Comparison of ENCODE assay signal across 8 cellular contexts in the genomic region with DNA sequence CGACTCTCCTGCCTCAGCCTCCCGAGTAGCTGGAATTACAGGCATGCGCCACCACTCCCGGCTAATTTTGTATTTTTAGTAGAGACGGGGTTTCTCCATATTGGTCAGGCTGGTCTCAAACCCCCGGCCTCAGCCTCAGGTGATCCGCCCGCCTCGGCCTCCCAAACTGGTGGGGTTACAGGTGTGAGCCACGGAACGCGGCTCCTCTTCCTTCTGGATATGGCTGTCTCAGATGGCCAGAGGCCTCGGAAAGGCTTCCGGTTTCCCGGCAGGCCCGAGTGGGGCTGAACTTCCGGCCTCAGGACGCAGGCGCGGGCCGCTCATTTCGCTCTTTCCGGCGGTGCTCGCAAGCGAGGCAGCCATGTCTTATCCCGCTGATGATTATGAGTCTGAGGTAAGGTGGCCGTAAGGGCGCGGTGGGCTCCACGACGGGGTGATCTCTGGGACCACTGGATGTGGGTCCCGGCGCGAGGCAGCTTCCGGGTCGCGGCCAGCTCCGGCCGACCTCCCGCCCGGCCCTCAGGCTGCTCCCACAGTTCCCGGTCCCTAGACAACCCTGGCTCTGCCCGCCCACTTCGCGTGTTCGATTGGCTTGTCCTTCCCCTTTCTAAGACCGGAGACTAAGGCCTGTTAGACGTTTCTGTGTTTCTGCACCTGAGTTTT. TPM values are rescaled to one million over a fixed set of nuclear protein-coding genes. Genes with fewer than 3 reads are reported as not detected.
A peak's percentile ranks its signal among the peaks of the same experiment; 100 is the strongest.
DNase-seq lines count a peak whose midpoint lies in the region; TF ChIP-seq lines count a peak whose summit lies in the region.

Gene EIF3L, plus strand, starts transcription at position 331 of the 663 bp plus-strand sequence. Its CDS starts 31 bp downstream, at position 362.

- H3K4me1 ChIP-seq in CD8-positive, alpha-beta memory T cell (ENCODE audit: insufficient read depth, low read length) = peaks cover 40% of the 10 kb centered on the region
- no peaks in the 10 kb centered on the region for H3K4me1 ChIP-seq in HUES48 (ENCODE audit: control insufficient read depth, insufficient read depth, low read length)

- H3K27me3 ChIP-seq in CD8-positive, alpha-beta memory T cell (ENCODE audit: insufficient read depth, low read length, poor library complexity, severe bottlenecking) = no peaks in the 10 kb centered on the region
- H3K27me3 ChIP-seq in HUES48 (ENCODE audit: control insufficient read depth, insufficient read depth, low read length) = no peaks in the 10 kb centered on the region

- POLR2A ChIA-PET in CD8-positive, alpha-beta memory T cell (lab: Charles Lee) = no interaction called here

- peak; percentile 79 to 91 (median 84) for DNase-seq in CD8-positive, alpha-beta memory T cell
- DNase-seq in GM20000 (ENCODE audit: low spot score) (peak; percentile 93), OCI-M1 (lab: John Stamatoyannopoulos, UW) (peak; percentile 96), activated T-cell treated with anti-CD3 and anti-CD28 coated beads for 24 hours (ENCODE audit: low read depth) (peak; percentile 87), epidermal melanocyte (ENCODE audit: insufficient read length, low spot score) (peak; percentile 97), middle frontal gyrus (ENCODE audit: extremely low spot score, low spot score) (peak; percentile 93)
- DNase-seq in stimulated activated CD8-positive, alpha-beta memory T cell treated with anti-CD3 and anti-CD28 coated beads, Interleukin-2, amount 100 ng/mL, for 1 hour (ENCODE audit: low read depth in 2 of 2) = peak; percentile 70 to 71

- H3K27ac Mint-ChIP-seq in CD8-positive, alpha-beta memory T cell = peak within 1 kb of the TSS; percentile 94 to 99 (median 98)

- no peak for TF ChIP-seq CTCF in GM20000 (IDR thresholded peaks at IDR 0.05; ENCODE audit: extremely low read depth, missing control alignments)

- peak within 1 kb of the TSS; percentile 85 for H3K27ac ChIP-seq in CD8-positive, alpha-beta memory T cell (ENCODE audit: low read depth, low read length)
- H3K27ac ChIP-seq in HUES48 (ENCODE audit: low read depth, low read length) = peak within 1 kb of the TSS; percentile 87

- no peaks in the 10 kb centered on the region for H3K9me3 ChIP-seq in CD8-positive, alpha-beta memory T cell (ENCODE audit: low read length)
- no peaks in the 10 kb centered on the region for H3K9me3 ChIP-seq in HUES48 (ENCODE audit: control insufficient read depth, insufficient read depth, low read length)

- peak within 1 kb of the TSS; percentile 90 to 99 (median 95) for H3K4me3 Mint-ChIP-seq in CD8-positive, alpha-beta memory T cell

- peaks cover 5 to 39% (median 8%) of the 10 kb centered on the region in 3 donors for H3K36me3 Mint-ChIP-seq in CD8-positive, alpha-beta memory T cell

- peak within 1 kb of the TSS; percentile 91 for H3K9ac ChIP-seq in HUES48 (ENCODE audit: low read depth, low read length)

- H3K27me3 Mint-ChIP-seq in CD8-positive, alpha-beta memory T cell = no peaks in the 10 kb centered on the region

- H3K36me3 ChIP-seq in CD8-positive, alpha-beta memory T cell (ENCODE audit: insufficient read depth, low read length) = peaks cover 13% of the 10 kb centered on the region
- peaks cover 38% of the 10 kb centered on the region for H3K36me3 ChIP-seq in HUES48 (ENCODE audit: control insufficient read depth, insufficient read depth, low read length)

- H3K4me1 Mint-ChIP-seq in CD8-positive, alpha-beta memory T cell = peaks cover 40 to 56% (median 50%) of the 10 kb centered on the region in 3 donors

- CTCF ChIA-PET in CD8-positive, alpha-beta memory T cell (lab: Charles Lee) = interaction anchor here (1.9 kb wide), 1 partner anchor 15 kb away, joined by 13 read pairs; no protein-coding TSS in a partner anchor

- H3K9me3 Mint-ChIP-seq in CD8-positive, alpha-beta memory T cell = no peaks in the 10 kb centered on the region

- H3K4me3 ChIP-seq in CD8-positive, alpha-beta memory T cell (ENCODE audit: low read length) = peak within 1 kb of the TSS; percentile 79
- H3K4me3 ChIP-seq in HUES48 (ENCODE audit: low read depth, low read length) = peak within 1 kb of the TSS; percentile 95

RNA-seq across cellular contexts. Expression of gene EIF3L, which starts in this region (rescaled TPM):
- 100 to 1,000 TPM; 549 to 556 TPM for total RNA-seq in CD8-positive, alpha-beta memory T cell
- polyA plus RNA-seq in CD8-positive, alpha-beta memory T cell = 266 TPM

Comparison
In these comparisons a context has a peak if more than half of its experiments do, and no peak if none do; other contexts are left out.
1. Peak in every context shown above with its lines: DNase-seq, H3K4me3 ChIP-seq and H3K27ac ChIP-seq.